8 cellular contexts compared by ENCODE assay signal in genomic region chr9:7436754-7437153, GRCh38.
"Had no signal": no experiment of that assay in that cellular context is flagged by ENCODE, and none has a peak within 500 bp of the region (broad histone marks: within the 10 kb centered on the region; RNA-seq: fewer than 3 reads in every experiment).

No MANE protein-coding gene starts in this region.

- H3K4me3 ChIP-seq: GM12878 had no signal

- FAIRE-seq: G401.6, GM12878, GM12891, GM12892, GM18507, GM19239 had no signal

- ATAC-seq: GM12878 had no signal

- DNase-seq: GDM1, GF-D8 had no signal
